ENCODE assay signal across 10 cellular contexts in genomic region chr5:4941957-4942830, GRCh38.
A peak's percentile ranks its signal among the peaks of the same experiment; 100 is the strongest.
DNase-seq lines count a peak whose midpoint lies in the region; ATAC-seq and TF ChIP-seq lines count a peak whose summit lies in the region.
"Had no signal": no experiment of that assay in that cellular context is flagged by ENCODE, and none has a peak within 500 bp of the region (broad histone marks: within the 10 kb centered on the region; RNA-seq: fewer than 3 reads in every experiment).

No MANE protein-coding gene starts in this region.

- H3K9me3 ChIP-seq in CD4-positive, alpha-beta T cell (ENCODE audit: control insufficient read depth, low read length): no peaks in the 10 kb centered on the region

- no peaks in the 10 kb centered on the region for H3K9me3 Mint-ChIP-seq in CD4-positive, alpha-beta T cell
- H3K9me3 Mint-ChIP-seq in activated B cell treated with CpG ODN at 0.5 μM for 24 hours: no peaks in the 10 kb centered on the region
- H3K9me3 Mint-ChIP-seq in immature natural killer cell: peaks cover 0 to 5% (median 0%) of the 10 kb centered on the region in 6 donors

- no peaks in the 10 kb centered on the region for H3K4me1 Mint-ChIP-seq in CD4-positive, alpha-beta T cell (ENCODE audit: low read depth)
- H3K4me1 Mint-ChIP-seq in activated B cell treated with CpG ODN at 0.5 μM for 24 hours (no peaks in the 10 kb centered on the region), immature natural killer cell (no peaks in the 10 kb centered on the region)
- H3K4me1 Mint-ChIP-seq: IgD-negative memory B cell had no signal

- intact Hi-C loops in CD4-positive, alpha-beta T cell (cut with DNase I, micrococcal nuclease): no loop called here
- intact Hi-C loops in activated B cell treated with CpG ODN at 0.5 μM for 24 hours (cut with micrococcal nuclease): no loop called here

- H3K4me3 ChIP-seq in kidney epithelial cell (ENCODE audit: low read depth, low read length): no peak overlapping the region

- no peaks in the 10 kb centered on the region for H3K36me3 Mint-ChIP-seq in CD4-positive, alpha-beta T cell (ENCODE audit: low read depth)
- no peaks in the 10 kb centered on the region for H3K36me3 Mint-ChIP-seq in activated B cell treated with CpG ODN at 0.5 μM for 24 hours (ENCODE audit: low read depth)
- no peaks in the 10 kb centered on the region for H3K36me3 Mint-ChIP-seq in immature natural killer cell
- H3K36me3 Mint-ChIP-seq: IgD-negative memory B cell had no signal

- no peak for ATAC-seq in CD4-positive, alpha-beta T cell (ENCODE audit: poor library complexity)
- ATAC-seq in GM19438 (IDR thresholded peaks at IDR 0.05; ENCODE audit: low read depth, unreplicated experiment) (peak; percentile 81), activated B cell treated with CpG ODN at 0.5 μM for 24 hours (ENCODE audit: low read depth) (no peak), GM19324 (IDR thresholded peaks at IDR 0.05; ENCODE audit: low FRiP score, unreplicated experiment) (no peak)

- H3K27me3 Mint-ChIP-seq in CD4-positive, alpha-beta T cell: no peaks in the 10 kb centered on the region
- H3K27me3 Mint-ChIP-seq in activated B cell treated with CpG ODN at 0.5 μM for 24 hours (no peaks in the 10 kb centered on the region), immature natural killer cell (ENCODE audit: low read depth in 3 of 3) (no peaks in the 10 kb centered on the region)

- CTCF ChIA-PET in CD4-positive, alpha-beta T cell (lab: Charles Lee): no interaction called here
- CTCF ChIA-PET in activated B cell treated with CpG ODN at 0.5 μM for 24 hours (lab: Charles Lee): no interaction called here

- no peak for DNase-seq in CD4-positive, alpha-beta T cell
- DNase-seq in activated B cell treated with CpG ODN at 0.5 μM for 24 hours (no peak), kidney epithelial cell (ENCODE audit: low read depth) (no peak), pons (ENCODE audit: low spot score) (no peak), immature natural killer cell (no peak), GM19240 (ENCODE audit: insufficient read length, low spot score) (no peak)

- H3K4me3 Mint-ChIP-seq in CD4-positive, alpha-beta T cell: no peak overlapping the region
- no peak overlapping the region for H3K4me3 Mint-ChIP-seq in activated B cell treated with CpG ODN at 0.5 μM for 24 hours
- H3K4me3 Mint-ChIP-seq in immature natural killer cell: no peak overlapping the region
- H3K4me3 Mint-ChIP-seq: IgD-negative memory B cell had no signal

- POLR2A ChIA-PET in CD4-positive, alpha-beta T cell (lab: Charles Lee): no interaction called here
- POLR2A ChIA-PET in activated B cell treated with CpG ODN at 0.5 μM for 24 hours (lab: Charles Lee): no interaction called here

- H3K27me3 ChIP-seq in CD4-positive, alpha-beta T cell (ENCODE audit: control insufficient read depth, insufficient read depth, low read length): no peaks in the 10 kb centered on the region
- no peaks in the 10 kb centered on the region for H3K27me3 ChIP-seq in kidney epithelial cell (ENCODE audit: control insufficient read depth, insufficient read depth, low read length)

- TF ChIP-seq CTCF in CD4-positive, alpha-beta T cell (IDR thresholded peaks at IDR 0.05): peak; percentile 39
- TF ChIP-seq CTCF in activated B cell treated with CpG ODN at 0.5 μM for 24 hours (IDR thresholded peaks at IDR 0.05) (peak; percentile 27), kidney epithelial cell (IDR thresholded peaks at IDR 0.05; ENCODE audit: insufficient read depth, low read length, poor library complexity, severe bottlenecking) (peak; percentile 96)

- H3K27ac Mint-ChIP-seq in CD4-positive, alpha-beta T cell: no peak overlapping the region
- H3K27ac Mint-ChIP-seq in activated B cell treated with CpG ODN at 0.5 μM for 24 hours (no peak overlapping the region), immature natural killer cell (no peak overlapping the region)

- H3K27ac ChIP-seq in CD4-positive, alpha-beta T cell (ENCODE audit: low read depth, low read length): no peak overlapping the region
- H3K27ac ChIP-seq: epithelial cell of prostate had no signal

- H3K36me3 ChIP-seq in kidney epithelial cell (ENCODE audit: control insufficient read depth, insufficient read depth, low read length): no peaks in the 10 kb centered on the region

Comparison
In these comparisons a context has a peak if more than half of its experiments do, and no peak if none do; other contexts are left out.
1. CTCF ChIP-seq: peak in every context shown above with its lines; median percentile 96 in kidney epithelial cell; 39 in CD4-positive, alpha-beta T cell; 27 in activated B cell treated with CpG ODN at 0.5 μM for 24 hours.